In genomic region chr10:43372751-43373445, GRCh38 we compare ENCODE assay signal across 31 cellular contexts. TPM values are rescaled to one million over a fixed set of nuclear protein-coding genes. Genes with fewer than 3 reads are reported as not detected.
A peak's percentile ranks its signal among the peaks of the same experiment; 100 is the strongest.
DNase-seq lines count a peak whose midpoint lies in the region; ATAC-seq and TF ChIP-seq lines count a peak whose summit lies in the region.
"Had no signal": no experiment of that assay in that cellular context is flagged by ENCODE, and none has a peak within 500 bp of the region (broad histone marks: within the 10 kb centered on the region; RNA-seq: fewer than 3 reads in every experiment).

No MANE protein-coding gene starts in this region.

- in situ Hi-C loops in G401 (cut with HindIII; ENCODE audit: low sequenced_read_pairs) = no loop called here

- H3K27ac ChIP-seq in lower lobe of right lung (no peak overlapping the region), psoas muscle (no peak overlapping the region)
- H3K27ac ChIP-seq: GM23248, vagina had no signal

- H3K36me3 ChIP-seq in lower lobe of right lung (no peaks in the 10 kb centered on the region), psoas muscle (ENCODE audit: insufficient read depth in 1 of 2, low read depth in 1 of 2) (no peaks in the 10 kb centered on the region)
- H3K36me3 ChIP-seq: vagina had no signal

- ATAC-seq in lower lobe of right lung = no peak
- ATAC-seq in psoas muscle = peak in 3 of 4 donors; percentile 15 to 43 (median 34)
- ATAC-seq: HepG2; natural killer cell treated with Interleukin-12 subunit alpha and Interleukin-12 subunit beta and Interleukin-15 and Interleukin-18, amount 100 ng/mL, for 72 hours had no signal

- H3K4me3 ChIP-seq in lower lobe of right lung (no peak overlapping the region), psoas muscle (no peak overlapping the region)
- H3K4me3 ChIP-seq: GM23248, vagina had no signal

- intact Hi-C loops in lower lobe of right lung (cut with DNase I) (no loop called here), psoas muscle (cut with DNase I) (no loop called here)

- WGBS in psoas muscle, 3 donors = 67 to 73% (median 70%) methylated on average over 3 of the region's 3 CpGs

- DNase-seq in C1 segment of cervical spinal cord (lab: John Stamatoyannopoulos, UW) (peak in 11 of 14 donors; percentile 28 to 82 (median 72)), anterior cingulate cortex (lab: John Stamatoyannopoulos, UW) (peak in 50 of 58 donors; percentile 8 to 94 (median 70)), lower lobe of right lung (peak; percentile 22), psoas muscle (no peak), NCI-H748 treated with DMSO at 0.1 percent for 48 hours (lab: John Stamatoyannopoulos, UW) (no peak), DMS79 treated with DMSO at 0.1 percent for 48 hours (lab: John Stamatoyannopoulos, UW) (no peak), G401 (ENCODE audit: low spot score) (no peak)
- DNase-seq in stimulated activated CD4-positive, alpha-beta T cell treated with anti-CD3 and anti-CD28 coated beads, Interleukin-12 subunit alpha, Interleukin-12 subunit beta, amount 100 ng/mL, for 4 hours = no peak
- DNase-seq: ACHN; activated CD4-positive, alpha-beta T cell treated with anti-CD3 and anti-CD28 coated beads for 1 hour; activated naive CD8-positive, alpha-beta T cell treated with anti-CD3 and anti-CD28 coated beads, Interleukin-2, amount 10 ng/mL, durations not matched to agents 7 days and 5 days; CD4-positive, CD25-positive, alpha-beta regulatory T cell; DMS 273 treated with DMSO at 0.1 percent for 48 hours; GF-D8; GM23248; mammary epithelial cell; NCI-H1417 treated with DMSO at 0.1 percent for 48 hours; NCI-H2107; NCI-H510A; stimulated activated CD4-positive, alpha-beta T cell treated with anti-CD3 and anti-CD28 coated beads, Interleukin-15, amount 100 ng/mL, for 24 hours; T-helper 9 cell had no signal

- H3K4me1 ChIP-seq in lower lobe of right lung (no peaks in the 10 kb centered on the region), psoas muscle (no peaks in the 10 kb centered on the region)
- H3K4me1 ChIP-seq: vagina had no signal

- H3K27me3 ChIP-seq in lower lobe of right lung (ENCODE audit: low read depth) (no peaks in the 10 kb centered on the region), psoas muscle (ENCODE audit: insufficient read depth in 3 of 3, low read length in 2 of 3) (no peaks in the 10 kb centered on the region)
- H3K27me3 ChIP-seq: vagina had no signal

- H3K9me3 ChIP-seq in lower lobe of right lung (no peaks in the 10 kb centered on the region), psoas muscle (no peaks in the 10 kb centered on the region)
- H3K9me3 ChIP-seq: vagina had no signal

- no peak for TF ChIP-seq CTCF in lower lobe of right lung (IDR thresholded peaks at IDR 0.05)
- TF ChIP-seq CTCF in psoas muscle (IDR thresholded peaks at IDR 0.05) = no peak

RNA-seq across cellular contexts. Expression of gene FXYD4, which starts 1.5 kb away (rescaled TPM):
- total RNA-seq in lower lobe of right lung = not detected
- total RNA-seq in psoas muscle = 1 to 10 TPM in 1 of 4 donors, not detected in 3; 3.0 TPM
- under 1 TPM in 2 of 3 donors, not detected in 1; 0.18 to 0.74 TPM for polyA plus RNA-seq in psoas muscle
- total RNA-seq in G401 (2014; rRNA removed; shearing (Covaris generic)) = not detected in 2 replicates
- total RNA-seq: activated CD8-positive, alpha-beta memory T cell treated with anti-CD3 and anti-CD28 coated beads for 36 hours; activated naive CD8-positive, alpha-beta T cell treated with anti-CD3 and anti-CD28 coated beads, Interleukin-2, amount 10 ng/mL, durations not matched to agents 7 days and 5 days; bronchial epithelial cell; CD4-positive, CD25-positive, alpha-beta regulatory T cell; dermis microvascular lymphatic vessel endothelial cell; GM23248; HepG2; mammary epithelial cell; natural killer cell treated with Interleukin-12 subunit alpha and Interleukin-12 subunit beta and Interleukin-15 and Interleukin-18, amount 100 ng/mL, for 72 hours; pulmonary artery endothelial cell; RPMI7951; subcutaneous adipose tissue; vagina had no signal
- polyA plus RNA-seq: CD4-positive, CD25-positive, alpha-beta regulatory T cell; GM23248; HepG2; keratinocyte; mammary epithelial cell had no signal

RNA-seq across cellular contexts. Expression of gene HNRNPF, which starts 36.1 kb away (rescaled TPM):
- total RNA-seq in lower lobe of right lung (173 TPM), psoas muscle (100 to 1,000 TPM in 2 of 4 donors, 10 to 100 TPM in 2; 68.0 to 154 (median 110) TPM)
- 100 to 1,000 TPM in 1 of 3 donors, 10 to 100 TPM in 2; 62.1 to 126 (median 75.2) TPM for polyA plus RNA-seq in psoas muscle
- 344 and 404 TPM in 2 replicates for total RNA-seq in G401 (2014; rRNA removed; shearing (Covaris generic))

Comparison
In these comparisons a context has a peak if more than half of its experiments do, and no peak if none do; other contexts are left out.
1. DNase-seq: peak in C1 segment of cervical spinal cord (11 of 14), anterior cingulate cortex (50 of 58) and lower lobe of right lung (single experiment); none in psoas muscle (0 of 2), NCI-H748 treated with DMSO at 0.1 percent for 48 hours (single experiment), DMS79 treated with DMSO at 0.1 percent for 48 hours (single experiment), stimulated activated CD4-positive, alpha-beta T cell treated with anti-CD3 and anti-CD28 coated beads, Interleukin-12 subunit alpha, Interleukin-12 subunit beta, amount 100 ng/mL, for 4 hours (single experiment) and G401 (single experiment).
2. ATAC-seq: peak in psoas muscle (3 of 4); none in lower lobe of right lung (0 of 2).